Comparison of ENCODE assay signal across 1 cellular context in the genomic region with DNA sequence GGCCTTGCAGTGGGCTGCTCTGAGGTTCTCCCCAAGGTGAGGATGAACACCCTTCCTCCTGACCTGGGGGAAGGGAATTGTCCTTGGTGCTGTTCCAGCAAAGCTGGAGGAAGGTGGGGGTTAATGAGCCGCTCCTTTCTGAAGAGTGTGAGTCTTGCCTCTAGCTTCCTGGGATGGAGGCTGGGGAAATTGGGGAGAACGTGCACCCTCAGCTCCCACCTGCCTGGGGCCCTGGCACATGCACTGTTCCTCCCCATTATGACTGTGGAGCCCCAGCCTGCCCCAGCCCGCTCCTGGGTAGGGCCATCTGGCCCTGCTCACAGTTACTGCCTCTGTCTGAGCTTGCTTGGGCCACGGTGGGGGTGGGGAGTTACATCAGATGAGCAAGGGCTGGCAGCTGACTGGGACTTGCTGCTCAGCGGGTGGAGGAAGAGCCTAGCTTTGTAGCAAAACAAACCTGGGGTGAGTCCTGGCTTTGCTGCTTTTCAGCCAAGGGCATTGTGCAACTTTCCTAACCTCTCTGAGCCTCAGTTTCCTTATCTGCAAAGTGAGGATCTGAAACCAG.
TF ChIP-seq lines count a peak whose summit lies in the region.

No MANE protein-coding gene starts in this region.

TF ChIP-seq in IMR-90, 13 proteins besides CTCF, POLR2A, EP300 and RAD21 (continued from another document):
- TF ChIP-seq, protein P1, sequence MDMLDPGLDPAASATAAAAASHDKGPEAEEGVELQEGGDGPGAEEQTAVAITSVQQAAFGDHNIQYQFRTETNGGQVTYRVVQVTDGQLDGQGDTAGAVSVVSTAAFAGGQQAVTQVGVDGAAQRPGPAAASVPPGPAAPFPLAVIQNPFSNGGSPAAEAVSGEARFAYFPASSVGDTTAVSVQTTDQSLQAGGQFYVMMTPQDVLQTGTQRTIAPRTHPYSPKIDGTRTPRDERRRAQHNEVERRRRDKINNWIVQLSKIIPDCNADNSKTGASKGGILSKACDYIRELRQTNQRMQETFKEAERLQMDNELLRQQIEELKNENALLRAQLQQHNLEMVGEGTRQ (IDR thresholded peaks at IDR 0.05; ENCODE audit: low read depth, low read length), result peak; percentile 15; the same call in 1 of the 2 replicates
- TF ChIP-seq, protein P2, sequence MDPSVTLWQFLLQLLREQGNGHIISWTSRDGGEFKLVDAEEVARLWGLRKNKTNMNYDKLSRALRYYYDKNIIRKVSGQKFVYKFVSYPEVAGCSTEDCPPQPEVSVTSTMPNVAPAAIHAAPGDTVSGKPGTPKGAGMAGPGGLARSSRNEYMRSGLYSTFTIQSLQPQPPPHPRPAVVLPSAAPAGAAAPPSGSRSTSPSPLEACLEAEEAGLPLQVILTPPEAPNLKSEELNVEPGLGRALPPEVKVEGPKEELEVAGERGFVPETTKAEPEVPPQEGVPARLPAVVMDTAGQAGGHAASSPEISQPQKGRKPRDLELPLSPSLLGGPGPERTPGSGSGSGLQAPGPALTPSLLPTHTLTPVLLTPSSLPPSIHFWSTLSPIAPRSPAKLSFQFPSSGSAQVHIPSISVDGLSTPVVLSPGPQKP (IDR thresholded peaks at IDR 0.05; ENCODE audit: borderline replicate concordance, low read depth, low read length), result no peak
- TF ChIP-seq NFE2L2 (IDR thresholded peaks at IDR 0.05; ENCODE audit: low read depth, low read length) (no peak), BHLHE40 (IDR thresholded peaks at IDR 0.05; ENCODE audit: low read depth, low read length) (no peak; the same call in 1 of the 2 replicates), RCOR1 (IDR thresholded peaks at IDR 0.05; ENCODE audit: insufficient replicate concordance, low read length) (no peak), FOS (IDR thresholded peaks at IDR 0.05; ENCODE audit: low read depth, low read length) (no peak), CHD1 (IDR thresholded peaks at IDR 0.05; ENCODE audit: low read depth, low read length) (no peak), MAZ (IDR thresholded peaks at IDR 0.05; ENCODE audit: borderline replicate concordance, low read depth, low read length) (peak; percentile 40; the same call in 1 of the 2 replicates)
TF ChIP-seq in IMR-90: peak in this region for 3.
